In genomic region chr6:10977231-10977968, GRCh38 we compare ENCODE assay signal across 14 cellular contexts.
DNase-seq lines count a peak whose midpoint lies in the region; TF ChIP-seq lines count a peak whose summit lies in the region.
"Had no signal": no experiment of that assay in that cellular context is flagged by ENCODE, and none has a peak within 500 bp of the region (broad histone marks: within the 10 kb centered on the region; RNA-seq: fewer than 3 reads in every experiment).

No MANE protein-coding gene starts in this region.

- no peaks in the 10 kb centered on the region for H3K4me1 Mint-ChIP-seq in Calu3 (ENCODE audit: low read depth, unreplicated experiment)
- H3K4me1 Mint-ChIP-seq: CD4-positive, alpha-beta memory T cell had no signal

- no peak overlapping the region for H4K8ac ChIP-seq in mesendoderm (ENCODE audit: low read depth, low read length)

- no peaks in the 10 kb centered on the region for H3K27me3 ChIP-seq in H7 (ENCODE audit: control insufficient read depth, insufficient read depth, low read length)
- no peaks in the 10 kb centered on the region for H3K27me3 ChIP-seq in mesendoderm (ENCODE audit: insufficient read depth, low read length, poor library complexity)
- H3K27me3 ChIP-seq: BE2C had no signal

- no peak overlapping the region for H3K9ac ChIP-seq in mesendoderm (ENCODE audit: low read length)

- H3K27ac Mint-ChIP-seq in Calu3 (ENCODE audit: unreplicated experiment): no peak overlapping the region
- H3K27ac Mint-ChIP-seq: CD4-positive, alpha-beta memory T cell had no signal

- no peak overlapping the region for H2BK15ac ChIP-seq in mesendoderm (replicated peaks; ENCODE audit: low read depth)

- H3K79me2 ChIP-seq in mesendoderm (ENCODE audit: control insufficient read depth, insufficient read depth, low read length): no peaks in the 10 kb centered on the region

- H3K4me3 ChIP-seq in H7 (ENCODE audit: insufficient read depth, low read depth, low read length) (no peak overlapping the region), mesendoderm (ENCODE audit: low read length) (no peak overlapping the region)

- no peak overlapping the region for H3K18ac ChIP-seq in mesendoderm (ENCODE audit: low read length)

- no peak overlapping the region for H3K4me2 ChIP-seq in mesendoderm (ENCODE audit: low read length)

- H3K27ac ChIP-seq in mesendoderm (ENCODE audit: low read depth, low read length): no peak overlapping the region
- H3K27ac ChIP-seq: C4-2B had no signal

- peak; percentile 47 for DNase-seq in H7
- peak; percentile 5 for DNase-seq in astrocyte of the hippocampus (ENCODE audit: low read depth, low spot score)
- DNase-seq in iPS DF 19.7 (ENCODE audit: low read depth, low spot score): peak; percentile 23
- DNase-seq in mesendoderm: peak; percentile 11
- DNase-seq in KG1 (lab: John Stamatoyannopoulos, UW): no peak
- DNase-seq in NCI-H510A (lab: John Stamatoyannopoulos, UW): no peak
- no peak for DNase-seq in Calu3
- DNase-seq: BE2C; CD4-positive, alpha-beta memory T cell; DMS153; DMS79 treated with DMSO at 0.1 percent for 48 hours; GDM1; HCEC 1CT had no signal

- H3K79me1 ChIP-seq in mesendoderm (ENCODE audit: low read length): no peaks in the 10 kb centered on the region

- no TSS peak for BruUV-seq in Calu3 (replicated peaks; lab: Mats Ljungman, UMichigan)

- H2BK5ac ChIP-seq in mesendoderm (ENCODE audit: low read length): no peak overlapping the region

- no peak overlapping the region for H3K4ac ChIP-seq in mesendoderm (ENCODE audit: low read depth, low read length)

- CTCF ChIA-PET in Calu3 (lab: Charles Lee): no interaction called here

- H3K23ac ChIP-seq in mesendoderm (ENCODE audit: low read length): no peak overlapping the region

- H3K27me3 Mint-ChIP-seq in Calu3 (ENCODE audit: unreplicated experiment): no peaks in the 10 kb centered on the region

- intact Hi-C loops in Calu3 (cut with micrococcal nuclease; ENCODE audit: unreplicated experiment): no loop called here

- no peaks in the 10 kb centered on the region for H3K36me3 Mint-ChIP-seq in Calu3 (ENCODE audit: insufficient read depth, unreplicated experiment)
- H3K36me3 Mint-ChIP-seq: CD4-positive, alpha-beta memory T cell had no signal

- no peaks in the 10 kb centered on the region for H3K36me3 ChIP-seq in H7 (replicated peaks; ENCODE audit: control insufficient read depth, insufficient read depth, low read length)
- H3K36me3 ChIP-seq in mesendoderm (ENCODE audit: control insufficient read depth, insufficient read depth, low read length): no peaks in the 10 kb centered on the region
- H3K36me3 ChIP-seq: BE2C had no signal

- H2BK120ac ChIP-seq in mesendoderm (ENCODE audit: low read depth, low read length): no peak overlapping the region

- no peak overlapping the region for H4K5ac ChIP-seq in mesendoderm (ENCODE audit: low read length)

- TF ChIP-seq CTCF in Calu3 (IDR thresholded peaks at IDR 0.05; ENCODE audit: unreplicated experiment): no peak

- H3K4me1 ChIP-seq in mesendoderm (ENCODE audit: control insufficient read depth, low read depth, low read length): no peaks in the 10 kb centered on the region
- H3K4me1 ChIP-seq: BE2C had no signal

- no peak overlapping the region for H3K56ac ChIP-seq in mesendoderm (ENCODE audit: low read length)

- H3K9me3 Mint-ChIP-seq in Calu3 (ENCODE audit: low read depth, unreplicated experiment): no peaks in the 10 kb centered on the region
- H3K9me3 Mint-ChIP-seq: CD4-positive, alpha-beta memory T cell had no signal

- no peak overlapping the region for H3K4me3 Mint-ChIP-seq in Calu3 (ENCODE audit: low read depth, unreplicated experiment)
- H3K4me3 Mint-ChIP-seq: CD4-positive, alpha-beta memory T cell had no signal

- no CpG with 5 or more reads among the region's 5 CpGs for WGBS in mesendoderm (ENCODE audit: extremely low coverage, insufficient coverage, low lambda C conversion rate)

- H2AK5ac ChIP-seq in mesendoderm (ENCODE audit: low read length): no peak overlapping the region

Comparison
In these comparisons a context has a peak if more than half of its experiments do, and no peak if none do; other contexts are left out.
1. DNase-seq: peak in H7 (single experiment), astrocyte of the hippocampus (single experiment), iPS DF 19.7 (single experiment) and mesendoderm (single experiment); none in KG1 (single experiment), NCI-H510A (single experiment) and Calu3 (single experiment).